8 cellular contexts compared by ENCODE assay signal in genomic region chr2:98601532-98602132, GRCh38. TPM values are rescaled to one million over a fixed set of nuclear protein-coding genes. Genes with fewer than 3 reads are reported as not detected.
DNase-seq lines count a peak whose midpoint lies in the region; ATAC-seq lines count a peak whose summit lies in the region.

No MANE protein-coding gene starts in this region.

- peaks cover 36% of the 10 kb centered on the region for H3K36me3 Mint-ChIP-seq in activated naive CD4-positive, alpha-beta T cell treated with anti-CD3 and anti-CD28 coated beads, Interleukin-2, amount 10 ng/mL, durations not matched to agents 7 days and 5 days

- H3K27ac Mint-ChIP-seq in activated naive CD4-positive, alpha-beta T cell treated with anti-CD3 and anti-CD28 coated beads, Interleukin-2, amount 10 ng/mL, durations not matched to agents 7 days and 5 days, result peak overlapping the region; percentile 24

- H3K4me3 Mint-ChIP-seq in activated naive CD4-positive, alpha-beta T cell treated with anti-CD3 and anti-CD28 coated beads, Interleukin-2, amount 10 ng/mL, durations not matched to agents 7 days and 5 days, result no peak overlapping the region

- CTCF ChIA-PET in activated naive CD4-positive, alpha-beta T cell treated with anti-CD3 and anti-CD28 coated beads, Interleukin-2, amount 10 ng/mL, durations not matched to agents 7 days and 5 days (lab: Charles Lee), result interaction anchor here (0.6 to 2.2 kb wide), 9 partner anchors 21 to 237 kb away, joined by 3 to 5 read pairs (median 4); no protein-coding TSS in a partner anchor

- DNase-seq in activated naive CD4-positive, alpha-beta T cell treated with anti-CD3 and anti-CD28 coated beads, Interleukin-2, amount 10 ng/mL, durations not matched to agents 7 days and 5 days, result peak; percentile 34
- no peak for DNase-seq in activated naive CD4-positive, alpha-beta T cell treated with Interleukin-2 at 50 U/mL for 16 hours
- DNase-seq in NCI-H748 (lab: John Stamatoyannopoulos, UW; ENCODE audit: unreplicated experiment) (peak; percentile 22), cerebellar cortex (ENCODE audit: low spot score) (peak; percentile 70), lung microvascular endothelial cell (ENCODE audit: low read depth in 2 of 2) (peak; percentile 62 to 74), NCI-H128 (lab: John Stamatoyannopoulos, UW; ENCODE audit: unreplicated experiment) (no peak)

- H3K4me1 Mint-ChIP-seq in activated naive CD4-positive, alpha-beta T cell treated with anti-CD3 and anti-CD28 coated beads, Interleukin-2, amount 10 ng/mL, durations not matched to agents 7 days and 5 days, result peaks cover 23% of the 10 kb centered on the region

- ATAC-seq in HG02870 (IDR thresholded peaks at IDR 0.05; ENCODE audit: unreplicated experiment), result peak; percentile 65
- ATAC-seq in HG02571 (IDR thresholded peaks at IDR 0.05; ENCODE audit: unreplicated experiment), result no peak

- H3K27me3 Mint-ChIP-seq in activated naive CD4-positive, alpha-beta T cell treated with anti-CD3 and anti-CD28 coated beads, Interleukin-2, amount 10 ng/mL, durations not matched to agents 7 days and 5 days, result no peaks in the 10 kb centered on the region

- no peaks in the 10 kb centered on the region for H3K9me3 Mint-ChIP-seq in activated naive CD4-positive, alpha-beta T cell treated with anti-CD3 and anti-CD28 coated beads, Interleukin-2, amount 10 ng/mL, durations not matched to agents 7 days and 5 days

RNA-seq across cellular contexts. Expression of gene COA5, which starts 6.7 kb away (rescaled TPM):
- 17.4 and 24.8 TPM in 2 replicates for total RNA-seq in lung microvascular endothelial cell

RNA-seq across cellular contexts. Expression of gene UNC50, which starts 6.8 kb away (rescaled TPM):
- 30.7 and 44.8 TPM in 2 replicates for total RNA-seq in lung microvascular endothelial cell

Comparison
In these comparisons a context has a peak if more than half of its experiments do, and no peak if none do; other contexts are left out.
1. DNase-seq: peak in activated naive CD4-positive, alpha-beta T cell treated with anti-CD3 and anti-CD28 coated beads, Interleukin-2, amount 10 ng/mL, durations not matched to agents 7 days and 5 days (single experiment), NCI-H748 (single experiment), cerebellar cortex (single experiment) and lung microvascular endothelial cell (2 of 2); none in activated naive CD4-positive, alpha-beta T cell treated with Interleukin-2 at 50 U/mL for 16 hours (single experiment) and NCI-H128 (single experiment).